8 cellular contexts compared by ENCODE assay signal in genomic region chr21:35256468-35256988, GRCh38.
DNase-seq lines count a peak whose midpoint lies in the region; ATAC-seq and TF ChIP-seq lines count a peak whose summit lies in the region.

No MANE protein-coding gene starts in this region.

- no peaks in the 10 kb centered on the region for H3K9me2 ChIP-seq in PC-9 (ENCODE audit: insufficient read depth)

- no peak for ATAC-seq in HG03135 (IDR thresholded peaks at IDR 0.05; ENCODE audit: unreplicated experiment)

- no peak overlapping the region for H3K27ac Mint-ChIP-seq in activated naive CD4-positive, alpha-beta T cell treated with anti-CD3 and anti-CD28 coated beads, Interleukin-2, amount 10 ng/mL, durations not matched to agents 7 days and 5 days

- H3K27me3 ChIP-seq in PC-9 (ENCODE audit: insufficient read depth, low read depth): no peaks in the 10 kb centered on the region
- no peaks in the 10 kb centered on the region for H3K27me3 ChIP-seq in mucosa of rectum (ENCODE audit: control insufficient read depth in 2 of 2, insufficient read depth in 2 of 2, low read length in 2 of 2)

- H3K4me3 ChIP-seq in PC-9 (peak overlapping the region; percentile 42; the same call in 1 of the 2 replicates), mucosa of rectum (ENCODE audit: low read length in 2 of 2) (peak overlapping the region; percentile 50 to 66)

- H3K36me3 Mint-ChIP-seq in activated naive CD4-positive, alpha-beta T cell treated with anti-CD3 and anti-CD28 coated beads, Interleukin-2, amount 10 ng/mL, durations not matched to agents 7 days and 5 days: no peaks in the 10 kb centered on the region

- TF ChIP-seq CTCF in PC-9 (conservative IDR thresholded peaks at IDR 0.05): no peak

- peaks cover 3% of the 10 kb centered on the region for H3K9me3 Mint-ChIP-seq in activated naive CD4-positive, alpha-beta T cell treated with anti-CD3 and anti-CD28 coated beads, Interleukin-2, amount 10 ng/mL, durations not matched to agents 7 days and 5 days

- BruUV-seq in PC-9 (replicated peaks; lab: Mats Ljungman, UMichigan): TSS peak; percentile 29

- peaks cover 21% of the 10 kb centered on the region for H3F3A ChIP-seq in PC-9 (ENCODE audit: insufficient read depth, low read depth)

- in situ Hi-C loops in KBM-7 (cut with MboI; ENCODE audit: low pct_unique_long_range_greater_than_20kb, low sequenced_read_pairs): no loop called here

- H3K4me1 Mint-ChIP-seq in activated naive CD4-positive, alpha-beta T cell treated with anti-CD3 and anti-CD28 coated beads, Interleukin-2, amount 10 ng/mL, durations not matched to agents 7 days and 5 days: no peaks in the 10 kb centered on the region

- H3K9me3 ChIP-seq in PC-9 (ENCODE audit: insufficient read depth, low read depth) (peaks cover 4% of the 10 kb centered on the region), mucosa of rectum (ENCODE audit: control insufficient read depth in 2 of 2, low read length in 2 of 2) (no peaks in the 10 kb centered on the region)

- CTCF ChIA-PET in PC-9 (lab: Charles Lee): interaction anchor here (0.7 to 1.1 kb wide), 2 partner anchors 24 to 205 kb away, joined by 3 to 4 read pairs; no protein-coding TSS in a partner anchor
- CTCF ChIA-PET in activated naive CD4-positive, alpha-beta T cell treated with anti-CD3 and anti-CD28 coated beads, Interleukin-2, amount 10 ng/mL, durations not matched to agents 7 days and 5 days (lab: Charles Lee): no interaction called here

- H3K36me3 ChIP-seq in PC-9 (ENCODE audit: low read depth): no peaks in the 10 kb centered on the region
- no peaks in the 10 kb centered on the region for H3K36me3 ChIP-seq in mucosa of rectum (ENCODE audit: control insufficient read depth in 2 of 2, insufficient read depth in 2 of 2, low read length in 2 of 2)

- H3K27me3 Mint-ChIP-seq in activated naive CD4-positive, alpha-beta T cell treated with anti-CD3 and anti-CD28 coated beads, Interleukin-2, amount 10 ng/mL, durations not matched to agents 7 days and 5 days: peaks cover 5% of the 10 kb centered on the region

- no peaks in the 10 kb centered on the region for H3K79me2 ChIP-seq in PC-9 (ENCODE audit: low read depth)

- H2AFZ ChIP-seq in PC-9: no peak overlapping the region

- DNase-seq in HS-27A (ENCODE audit: low read depth) (peak; percentile 79), PC-9 (peak; percentile 86 to 98), epithelial cell of prostate (ENCODE audit: low read depth, low spot score) (peak; percentile 94), KBM-7 (no peak), NOMO-1 treated with dmso at 0.1 percent for 144 hours (lab: John Stamatoyannopoulos, UW; ENCODE audit: unreplicated experiment) (no peak)
- no peak for DNase-seq in activated naive CD4-positive, alpha-beta T cell treated with anti-CD3 and anti-CD28 coated beads, Interleukin-2, amount 10 ng/mL, durations not matched to agents 7 days and 5 days

- peak overlapping the region; percentile 75 for H3K4me2 ChIP-seq in PC-9

- H3K27ac ChIP-seq in PC-9 (peak overlapping the region; percentile 99), epithelial cell of prostate (peak overlapping the region; percentile 94), mucosa of rectum (ENCODE audit: low read depth in 2 of 2, low read length in 2 of 2) (peak overlapping the region; percentile 3 to 45)

- H3K4me1 ChIP-seq in PC-9 (replicated peaks; ENCODE audit: insufficient read depth) (peaks cover 37% of the 10 kb centered on the region), mucosa of rectum (ENCODE audit: control insufficient read depth in 2 of 2, insufficient read depth in 2 of 2, low read length in 2 of 2) (peaks cover 0 to 6% of the 10 kb centered on the region in 2 donors)

- H3K9ac ChIP-seq in mucosa of rectum (ENCODE audit: low read depth in 1 of 2, low read length in 2 of 2): peak overlapping the region in 1 of 2 donors; percentile 13

- intact Hi-C loops in PC-9 (cut with micrococcal nuclease; ENCODE audit: unreplicated experiment): loop anchor here (1.0 to 10.0 kb wide), 8 partner anchors 24 to 292 kb away; no protein-coding TSS in a partner anchor

- POLR2A ChIA-PET in PC-9 (lab: Charles Lee; ENCODE audit: unreplicated experiment): interaction anchor here (0.7 kb wide), 3 partner anchors 26 to 461 kb away, joined by 3 to 6 read pairs (median 6); no protein-coding TSS in a partner anchor

- no peak overlapping the region for H3K4me3 Mint-ChIP-seq in activated naive CD4-positive, alpha-beta T cell treated with anti-CD3 and anti-CD28 coated beads, Interleukin-2, amount 10 ng/mL, durations not matched to agents 7 days and 5 days

- no peaks in the 10 kb centered on the region for H4K20me1 ChIP-seq in PC-9 (ENCODE audit: insufficient read depth)

Comparison
In these comparisons a context has a peak if more than half of its experiments do, and no peak if none do; other contexts are left out.
1. DNase-seq: peak in HS-27A (single experiment), PC-9 (2 of 2) and epithelial cell of prostate (single experiment); none in KBM-7 (single experiment), NOMO-1 treated with dmso at 0.1 percent for 144 hours (single experiment) and activated naive CD4-positive, alpha-beta T cell treated with anti-CD3 and anti-CD28 coated beads, Interleukin-2, amount 10 ng/mL, durations not matched to agents 7 days and 5 days (single experiment).
2. H3K27ac ChIP-seq: peak in every context shown above with its lines; median percentile 99 in PC-9; 94 in epithelial cell of prostate; 24 in mucosa of rectum.